20 cellular contexts compared by ENCODE assay signal in the genomic region with DNA sequence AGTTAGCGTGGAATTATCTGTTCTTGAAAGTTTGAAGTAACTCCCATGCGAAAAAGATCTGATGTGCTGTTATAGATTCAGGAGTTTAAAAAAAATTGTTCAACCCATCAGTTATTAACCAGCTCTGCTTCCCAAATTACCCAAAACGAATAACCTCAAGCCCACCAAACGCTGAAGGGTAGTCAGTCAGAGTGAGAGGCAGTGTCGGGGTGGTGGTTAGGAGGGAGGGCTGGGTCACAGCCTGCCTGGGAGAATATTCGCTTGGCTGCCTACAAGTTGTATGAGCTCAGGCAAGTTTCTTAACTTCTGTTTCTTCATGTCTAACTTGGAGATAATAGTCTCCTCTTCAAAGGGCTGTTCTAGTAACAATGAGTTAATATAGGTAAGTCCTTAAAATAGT.
DNase-seq lines count a peak whose midpoint lies in the region; ATAC-seq and TF ChIP-seq lines count a peak whose summit lies in the region.
"Had no signal": no experiment of that assay in that cellular context is flagged by ENCODE, and none has a peak within 500 bp of the region (broad histone marks: within the 10 kb centered on the region; RNA-seq: fewer than 3 reads in every experiment).

No MANE protein-coding gene starts in this region.

- TF ChIP-seq CTCF in ovary (IDR thresholded peaks at IDR 0.05) = no peak
- TF ChIP-seq CTCF in GM10266 (IDR thresholded peaks at IDR 0.05; ENCODE audit: control insufficient read depth, insufficient read depth, low read depth, missing control alignments) = no peak

- H3K27ac ChIP-seq in ovary = no peak overlapping the region
- H3K27ac ChIP-seq: RWPE1, thoracic aorta had no signal

- no peaks in the 10 kb centered on the region for H3K4me1 ChIP-seq in ovary (ENCODE audit: insufficient read depth)

- DNase-seq in activated CD8-positive, alpha-beta memory T cell treated with anti-CD3 and anti-CD28 coated beads for 24 hours = peak; percentile 51
- no peak for DNase-seq in activated CD8-positive, alpha-beta memory T cell treated with anti-CD3 and anti-CD28 coated beads, Interleukin-2, amount 50 U/mL, for 4 hours
- DNase-seq in stimulated activated effector memory CD8-positive, alpha-beta T cell treated with anti-CD3 and anti-CD28 coated beads, Interleukin-12 subunit alpha, Interleukin-12 subunit beta, amount 100 ng/mL, for 72 hours (ENCODE audit: low spot score in 2 of 2) = no peak
- DNase-seq in ovary (no peak), GM10266 (ENCODE audit: extremely low spot score) (no peak), HPDE6-E6E7 (ENCODE audit: extremely low spot score) (no peak)
- DNase-seq: 8988T; activated CD4-positive, alpha-beta T cell treated with anti-CD3 and anti-CD28 coated beads for 4 hours; aorta; DMS153; hippocampal formation; IMR-90; MV-4-11; NCI-H1930; NCI-H446 treated with DMSO at 0.1 percent for 48 hours had no signal

- no peaks in the 10 kb centered on the region for H3K9me3 Mint-ChIP-seq in activated T-helper 17 cell treated with anti-CD3 and anti-CD28 coated beads, Interleukin-2, amount 50 U/mL, for 72 hours
- H3K9me3 Mint-ChIP-seq in stimulated activated effector memory CD8-positive, alpha-beta T cell treated with anti-CD3 and anti-CD28 coated beads, Interleukin-12 subunit alpha, Interleukin-12 subunit beta, amount 100 ng/mL, for 72 hours = no peaks in the 10 kb centered on the region
- H3K9me3 Mint-ChIP-seq: neural crest cell had no signal

- H3K4me3 ChIP-seq in ovary = no peak overlapping the region
- H3K4me3 ChIP-seq: thoracic aorta had no signal

- H3K36me3 Mint-ChIP-seq in activated T-helper 17 cell treated with anti-CD3 and anti-CD28 coated beads, Interleukin-2, amount 50 U/mL, for 72 hours (ENCODE audit: low read depth) = no peaks in the 10 kb centered on the region
- H3K36me3 Mint-ChIP-seq in stimulated activated effector memory CD8-positive, alpha-beta T cell treated with anti-CD3 and anti-CD28 coated beads, Interleukin-12 subunit alpha, Interleukin-12 subunit beta, amount 100 ng/mL, for 72 hours = peaks cover 6% of the 10 kb centered on the region

- no peaks in the 10 kb centered on the region for H3K9me3 ChIP-seq in ovary
- H3K9me3 ChIP-seq: thoracic aorta had no signal

- no peak overlapping the region for H3K4me3 Mint-ChIP-seq in activated T-helper 17 cell treated with anti-CD3 and anti-CD28 coated beads, Interleukin-2, amount 50 U/mL, for 72 hours
- H3K4me3 Mint-ChIP-seq in stimulated activated effector memory CD8-positive, alpha-beta T cell treated with anti-CD3 and anti-CD28 coated beads, Interleukin-12 subunit alpha, Interleukin-12 subunit beta, amount 100 ng/mL, for 72 hours = no peak overlapping the region
- H3K4me3 Mint-ChIP-seq: neural crest cell had no signal

- TF ChIP-seq POLR2A in ovary (IDR thresholded peaks at IDR 0.05) = no peak

- peaks cover 5% of the 10 kb centered on the region for H3K27me3 Mint-ChIP-seq in activated T-helper 17 cell treated with anti-CD3 and anti-CD28 coated beads, Interleukin-2, amount 50 U/mL, for 72 hours

- no peaks in the 10 kb centered on the region for H3K27me3 ChIP-seq in ovary

- no peak for TF ChIP-seq EP300 in ovary (IDR thresholded peaks at IDR 0.05)

- no peaks in the 10 kb centered on the region for H3K36me3 ChIP-seq in ovary
- H3K36me3 ChIP-seq: thoracic aorta had no signal

- intact Hi-C loops in ovary (cut with DNase I) = no loop called here

- WGBS in ovary, 3 donors = 49 to 60% (median 50%) methylated on average over 6 of the region's 6 CpGs

- ATAC-seq in GM19463 (IDR thresholded peaks at IDR 0.05; ENCODE audit: unreplicated experiment) = peak; percentile 43
- ATAC-seq in activated T-helper 17 cell treated with anti-CD3 and anti-CD28 coated beads, Interleukin-2, amount 50 U/mL, for 72 hours (replicated peaks) = no peak
- no peak for ATAC-seq in stimulated activated effector memory CD8-positive, alpha-beta T cell treated with anti-CD3 and anti-CD28 coated beads, Interleukin-12 subunit alpha, Interleukin-12 subunit beta, amount 100 ng/mL, for 72 hours

- H3K4me1 Mint-ChIP-seq in activated T-helper 17 cell treated with anti-CD3 and anti-CD28 coated beads, Interleukin-2, amount 50 U/mL, for 72 hours = peaks cover 22% of the 10 kb centered on the region
- H3K4me1 Mint-ChIP-seq in stimulated activated effector memory CD8-positive, alpha-beta T cell treated with anti-CD3 and anti-CD28 coated beads, Interleukin-12 subunit alpha, Interleukin-12 subunit beta, amount 100 ng/mL, for 72 hours = peaks cover 50% of the 10 kb centered on the region

- H3K27ac Mint-ChIP-seq in activated T-helper 17 cell treated with anti-CD3 and anti-CD28 coated beads, Interleukin-2, amount 50 U/mL, for 72 hours = peak overlapping the region; percentile 52
- H3K27ac Mint-ChIP-seq in stimulated activated effector memory CD8-positive, alpha-beta T cell treated with anti-CD3 and anti-CD28 coated beads, Interleukin-12 subunit alpha, Interleukin-12 subunit beta, amount 100 ng/mL, for 72 hours = peak overlapping the region; percentile 76
